Comparison of ENCODE assay signal across 27 cellular contexts in genomic region chr1:230717251-230717650, GRCh38. TPM values are rescaled to one million over a fixed set of nuclear protein-coding genes. Genes with fewer than 3 reads are reported as not detected.
DNase-seq lines count a peak whose midpoint lies in the region; ATAC-seq, FAIRE-seq and TF ChIP-seq lines count a peak whose summit lies in the region.
"Had no signal": no experiment of that assay in that cellular context is flagged by ENCODE, and none has a peak within 500 bp of the region (broad histone marks: within the 10 kb centered on the region; RNA-seq: fewer than 3 reads in every experiment).

No MANE protein-coding gene starts in this region.

- peaks cover 21% of the 10 kb centered on the region for H3K4me1 Mint-ChIP-seq in Caco-2 (ENCODE audit: low read depth, unreplicated experiment)
- H3K4me1 Mint-ChIP-seq: CD4-positive, CD25-positive, alpha-beta regulatory T cell had no signal

- POLR2A ChIA-PET in HepG2 (lab: Yijun Ruan, JAX) (interaction anchor here (7.9 kb wide), 1 partner anchor 12 kb away, joined by 110 read pairs; no protein-coding TSS in a partner anchor), HEK293 (lab: Yijun Ruan, JAX) (no interaction called here), Caco-2 (lab: Charles Lee) (no interaction called here)

- H2AFZ ChIP-seq in HepG2 (ENCODE audit: low read length) (no peak overlapping the region), fibroblast of lung (ENCODE audit: low read length) (no peak overlapping the region), mesenchymal stem cell (ENCODE audit: low read depth, low read length) (no peak overlapping the region)
- H2AFZ ChIP-seq: GM23338 had no signal

- no peak for TF ChIP-seq EP300 in HepG2 (IDR thresholded peaks at IDR 0.05; ENCODE audit: low read depth in 2 of 2, low read length in 2 of 2)
- TF ChIP-seq EP300 in HepG2 (CRISPR knock-in tag; IDR thresholded peaks at IDR 0.05; ENCODE audit: borderline replicate concordance) = no peak

- H2AK5ac ChIP-seq in mesenchymal stem cell (ENCODE audit: low read length, severe bottlenecking) = no peak overlapping the region

- ATAC-seq in HepG2 = no peak
- ATAC-seq in right lobe of liver = no peak
- no peak for ATAC-seq in HG03378 (IDR thresholded peaks at IDR 0.05; ENCODE audit: unreplicated experiment)
- ATAC-seq: GM23338 had no signal

- no peak overlapping the region for H3K4ac ChIP-seq in mesenchymal stem cell (ENCODE audit: low read depth in 1 of 2, low read length in 2 of 2)

- no peak for DNase-seq in HepG2 (ENCODE audit: low spot score)
- DNase-seq in right lobe of liver = no peak
- DNase-seq in fibroblast of lung (ENCODE audit: low read depth in 2 of 2) = peak; percentile 15 to 18
- peak; percentile 84 for DNase-seq in mesenchymal stem cell
- DNase-seq in stimulated activated CD4-positive, alpha-beta T cell treated with anti-CD3 and anti-CD28 coated beads, Interleukin-1b, Interleukin-23, amount 100 ng/mL, for 48 hours = no peak
- DNase-seq in Caco-2 = no peak
- DNase-seq: 8988T; ACHN; CD4-positive, CD25-positive, alpha-beta regulatory T cell; DMS79; GF-D8; KBM-7; MG63; NCI-H1105 treated with DMSO at 0.1 percent for 48 hours; NCI-H2029 treated with DMSO at 0.1 percent for 48 hours; NCI-H226; NCI-H510A; NCI-H69; Right ventricle myocardium superior; RPMI8226 had no signal

- peaks cover 11% of the 10 kb centered on the region; the same call in 1 of the 2 replicates for H4K20me1 ChIP-seq in HepG2 (ENCODE audit: insufficient read depth, low read length)
- H4K20me1 ChIP-seq in fibroblast of lung (ENCODE audit: control insufficient read depth, extremely low read depth, insufficient read depth, low read length) = no peaks in the 10 kb centered on the region
- H4K20me1 ChIP-seq: BLaER1 had no signal

- in situ Hi-C loops in HepG2 (cut with HindIII; ENCODE audit: extremely low pct_ligation_motif_present, low pct_unique_long_range_greater_than_20kb) = no loop called here

- H3K79me2 ChIP-seq in HepG2 (ENCODE audit: insufficient read depth, low read length) (peaks cover 19% of the 10 kb centered on the region), fibroblast of lung (ENCODE audit: control insufficient read depth, insufficient read depth, low read length) (no peaks in the 10 kb centered on the region)

- H3K4me1 ChIP-seq in HepG2 (ENCODE audit: insufficient read depth, low read length) = peaks cover 40% of the 10 kb centered on the region
- H3K4me1 ChIP-seq in right lobe of liver = peaks cover 0 to 24% (median 5%) of the 10 kb centered on the region in 4 donors
- no peaks in the 10 kb centered on the region for H3K4me1 ChIP-seq in HEK293 (ENCODE audit: control insufficient read depth, insufficient read depth, low read length)
- H3K4me1 ChIP-seq in fibroblast of lung (ENCODE audit: control insufficient read depth, extremely low read depth, insufficient read depth, low read length) = peaks cover 7% of the 10 kb centered on the region
- H3K4me1 ChIP-seq in mesenchymal stem cell (ENCODE audit: control insufficient read depth, insufficient read depth, low read depth, low read length) = peaks cover 11% of the 10 kb centered on the region
- peaks cover 23% of the 10 kb centered on the region for H3K4me1 ChIP-seq in Caco-2
- H3K4me1 ChIP-seq: BLaER1, HAP-1 had no signal

- no peak overlapping the region for H3K23ac ChIP-seq in mesenchymal stem cell (ENCODE audit: low read length in 2 of 2)

- H3K36me3 Mint-ChIP-seq in Caco-2 (ENCODE audit: insufficient read depth, unreplicated experiment) = no peaks in the 10 kb centered on the region
- H3K36me3 Mint-ChIP-seq: CD4-positive, CD25-positive, alpha-beta regulatory T cell had no signal

- H2BK15ac ChIP-seq in mesenchymal stem cell (ENCODE audit: low read depth, poor library complexity, severe bottlenecking) = no peak overlapping the region

- no peaks in the 10 kb centered on the region for H3K27me3 Mint-ChIP-seq in Caco-2 (ENCODE audit: insufficient read depth, unreplicated experiment)

- H3K9ac ChIP-seq in HepG2 (ENCODE audit: insufficient read depth, low read depth, low read length) (no peak overlapping the region), fibroblast of lung (ENCODE audit: insufficient read depth, low read length) (no peak overlapping the region), mesenchymal stem cell (ENCODE audit: low read length) (no peak overlapping the region)
- H3K9ac ChIP-seq: BLaER1 had no signal

- WGBS in HepG2 (ENCODE audit: low lambda C conversion rate) = 100% methylated on average over 1 of the region's 1 CpG
- WGBS in right lobe of liver (ENCODE audit: insufficient coverage, low coverage, low lambda C conversion rate, missing lambda C conversion rate) = 50% methylated on average over 1 of the region's 1 CpG
- WGBS in mesenchymal stem cell = 44% methylated on average over 1 of the region's 1 CpG

- H3K4me3 ChIP-seq in HepG2 (replicated peaks in 1 of 3; ENCODE audit: insufficient read depth in 1 of 3, low read depth in 2 of 3, low read length in 3 of 3) (no peak overlapping the region), right lobe of liver (no peak overlapping the region), HEK293 (ENCODE audit: low read depth, low read length) (no peak overlapping the region), fibroblast of lung (replicated peaks in 1 of 4; ENCODE audit: control extremely low read depth in 1 of 4, insufficient read depth in 1 of 4, low read depth in 3 of 4, low read length in 4 of 4) (no peak overlapping the region), mesenchymal stem cell (ENCODE audit: insufficient read depth in 1 of 2, low read depth in 1 of 2, low read length in 2 of 2) (no peak overlapping the region), Caco-2 (ENCODE audit: low read depth, low read length) (no peak overlapping the region)
- H3K4me3 ChIP-seq: BLaER1, GM23338, HAP-1, MG63 had no signal

- H3K9me3 ChIP-seq in HepG2 (ENCODE audit: low read length) (peaks cover 8% of the 10 kb centered on the region), right lobe of liver (no peaks in the 10 kb centered on the region), HEK293 (ENCODE audit: control insufficient read depth, insufficient read depth, low read depth, low read length) (no peaks in the 10 kb centered on the region), fibroblast of lung (ENCODE audit: control insufficient read depth, insufficient read depth, low read depth, low read length) (no peaks in the 10 kb centered on the region), mesenchymal stem cell (ENCODE audit: control insufficient read depth, low read length) (peaks cover 9% of the 10 kb centered on the region), Caco-2 (peaks cover 15% of the 10 kb centered on the region)

- TF ChIP-seq CTCF in HepG2 (CRISPR knock-in tag; IDR thresholded peaks at IDR 0.05) (no peak), right lobe of liver (IDR thresholded peaks at IDR 0.05) (no peak), HEK293 (tag by site-specific recombination; IDR thresholded peaks at IDR 0.05) (no peak), fibroblast of lung (conservative IDR thresholded peaks at IDR 0.05 in 1 of 2, IDR thresholded peaks at IDR 0.05 in 1 of 2; ENCODE audit: low read depth in 1 of 2, low read length in 2 of 2) (no peak), Caco-2 (IDR thresholded peaks at IDR 0.05; ENCODE audit: insufficient read depth in 1 of 2, low read depth in 1 of 2, low read length in 1 of 2, severe bottlenecking in 1 of 2, unreplicated experiment in 1 of 2) (no peak)

- H3K27me3 ChIP-seq in HepG2 (ENCODE audit: control insufficient read depth in 1 of 2, insufficient read depth in 2 of 2, low read length in 2 of 2) = peaks cover 0 to 2% of the 10 kb centered on the region in 2 experiments; a peak in 1 of 5 replicates
- no peaks in the 10 kb centered on the region for H3K27me3 ChIP-seq in right lobe of liver
- no peaks in the 10 kb centered on the region for H3K27me3 ChIP-seq in fibroblast of lung (ENCODE audit: control insufficient read depth, insufficient read depth, low read length)
- H3K27me3 ChIP-seq in mesenchymal stem cell (ENCODE audit: control insufficient read depth in 1 of 2, insufficient read depth in 1 of 2, low read length in 2 of 2) = peaks cover 7 to 10% of the 10 kb centered on the region in 2 experiments
- H3K27me3 ChIP-seq in Caco-2 (replicated peaks; ENCODE audit: control insufficient read depth, insufficient read depth, low read length) = no peaks in the 10 kb centered on the region
- H3K27me3 ChIP-seq: BLaER1, MG63 had no signal

- H2BK5ac ChIP-seq in mesenchymal stem cell (ENCODE audit: low read depth, low read length, poor library complexity, severe bottlenecking) = no peak overlapping the region

- no peak overlapping the region for H3K27ac Mint-ChIP-seq in Caco-2 (ENCODE audit: unreplicated experiment)
- H3K27ac Mint-ChIP-seq: CD4-positive, CD25-positive, alpha-beta regulatory T cell; GM23338 had no signal

- H3K36me3 ChIP-seq in HepG2 (replicated peaks in 1 of 2; ENCODE audit: control insufficient read depth in 1 of 2, insufficient read depth in 2 of 2, low read length in 2 of 2) = 0 out of 5 replicates have a peak, but pooled peaks cover 0 to under 1% of the 10 kb centered on the region in 2 experiments
- H3K36me3 ChIP-seq in right lobe of liver = peaks cover 0 to 4% (median 0%) of the 10 kb centered on the region in 4 donors
- no peaks in the 10 kb centered on the region for H3K36me3 ChIP-seq in HEK293 (ENCODE audit: control insufficient read depth in 2 of 2, insufficient read depth in 1 of 2, low read length in 2 of 2)
- H3K36me3 ChIP-seq in fibroblast of lung (ENCODE audit: control insufficient read depth, insufficient read depth, low read length) = no peaks in the 10 kb centered on the region
- no peaks in the 10 kb centered on the region for H3K36me3 ChIP-seq in mesenchymal stem cell (ENCODE audit: control insufficient read depth in 1 of 2, insufficient read depth in 2 of 2, low read depth in 1 of 2, low read length in 2 of 2)
- H3K36me3 ChIP-seq in Caco-2 (ENCODE audit: control insufficient read depth, insufficient read depth, low read length) = no peaks in the 10 kb centered on the region
- H3K36me3 ChIP-seq: BLaER1, HAP-1, MG63 had no signal

- TF ChIP-seq RAD21 in HepG2 (CRISPR knock-in tag; IDR thresholded peaks at IDR 0.05) = no peak

- BruUV-seq in HepG2 (replicated peaks; lab: Mats Ljungman, UMichigan) (no TSS peak), Caco-2 (replicated peaks; lab: Mats Ljungman, UMichigan) (no TSS peak)

- intact Hi-C loops in HepG2 (cut with micrococcal nuclease; ENCODE audit: unreplicated experiment) = loop anchor here (10.0 kb wide), 1 partner anchor 258 kb away; the partner anchor contains the start of genes ARV1 and TTC13
- intact Hi-C loops in right lobe of liver (cut with DNase I) = loop anchor here in 1 of 2 donors (10.0 kb wide), 1 partner anchor 58 kb away; no protein-coding TSS in a partner anchor
- intact Hi-C loops in Caco-2 (cut with micrococcal nuclease; ENCODE audit: unreplicated experiment) = no loop called here

- no peak for FAIRE-seq in HepG2 (lab: Jason Lieb, UNC)
- FAIRE-seq: GM12891 had no signal

- H4K8ac ChIP-seq in mesenchymal stem cell (ENCODE audit: low read length) = no peak overlapping the region

- H3K4me3 Mint-ChIP-seq in Caco-2 (ENCODE audit: unreplicated experiment) = no peak overlapping the region
- H3K4me3 Mint-ChIP-seq: CD4-positive, CD25-positive, alpha-beta regulatory T cell; GM23338 had no signal

- TF ChIP-seq POLR2A in HepG2 (IDR thresholded peaks at IDR 0.05; ENCODE audit: insufficient read depth in 1 of 2, low read depth in 2 of 2, low read length in 2 of 2) (no peak), right lobe of liver (IDR thresholded peaks at IDR 0.05) (no peak)

- H3K4me2 ChIP-seq in HepG2 (ENCODE audit: low read depth, low read length) (no peak overlapping the region), fibroblast of lung (ENCODE audit: extremely low read depth, insufficient read depth, low read length) (no peak overlapping the region), mesenchymal stem cell (ENCODE audit: low read length, poor library complexity, severe bottlenecking) (no peak overlapping the region)
- H3K4me2 ChIP-seq: BLaER1, GM23338 had no signal

- H3K14ac ChIP-seq in mesenchymal stem cell (ENCODE audit: low read length in 2 of 2) = no peak overlapping the region

- H2BK120ac ChIP-seq in mesenchymal stem cell (ENCODE audit: low read depth, low read length) = no peak overlapping the region

- no peak overlapping the region for H3K18ac ChIP-seq in mesenchymal stem cell (ENCODE audit: low read depth in 1 of 2, low read length in 2 of 2)

- H3K9me3 Mint-ChIP-seq in Caco-2 (ENCODE audit: unreplicated experiment) = peaks cover 33% of the 10 kb centered on the region

- CTCF ChIA-PET in HepG2 (lab: Yijun Ruan, JAX; ENCODE audit: low intra/inter-chr PET ratio, low total read pairs) = no interaction called here
- CTCF ChIA-PET in HEK293 (lab: Yijun Ruan, JAX) = no interaction called here
- CTCF ChIA-PET in Caco-2 (lab: Charles Lee) = interaction anchor here (0.6 to 1.6 kb wide), 2 partner anchors 56 to 268 kb away, joined by 3 to 11 read pairs; no protein-coding TSS in a partner anchor

- H2BK12ac ChIP-seq in mesenchymal stem cell (ENCODE audit: low read length in 2 of 2) = no peak overlapping the region

- H4K91ac ChIP-seq in mesenchymal stem cell (ENCODE audit: low read length) = no peak overlapping the region

- no peaks in the 10 kb centered on the region for H3K79me1 ChIP-seq in mesenchymal stem cell (replicated peaks; ENCODE audit: low read length, poor library complexity, severe bottlenecking)

- H3K27ac ChIP-seq in HepG2 (ENCODE audit: extremely low read length, insufficient read depth, low read length) = no peak overlapping the region
- peak overlapping the region in 1 of 3 donors; percentile 13 for H3K27ac ChIP-seq in right lobe of liver
- H3K27ac ChIP-seq in HEK293 (ENCODE audit: extremely low read depth, low read depth, low read length) = no peak overlapping the region
- H3K27ac ChIP-seq in fibroblast of lung (ENCODE audit: insufficient read depth, low read length) = no peak overlapping the region
- no peak overlapping the region for H3K27ac ChIP-seq in mesenchymal stem cell (ENCODE audit: low read length, poor library complexity, severe bottlenecking)
- H3K27ac ChIP-seq: BLaER1 had no signal

RNA-seq across cellular contexts. Expression of gene AGT, which starts 3.3 kb away (rescaled TPM):
- total RNA-seq in HepG2 (2016; rRNA removed; fragmentation: Illumina TruSeq; extraction: Trizol) (378 and 892 TPM in 2 replicates), right lobe of liver (1,000 to 10,000 TPM; 1,076 to 2,346 (median 1,911) TPM), fibroblast of lung (10.6 and 14.1 TPM in 2 replicates), Caco-2 (2022) (38.6 and 41.9 TPM in 2 replicates)
- 75.9 and 76.7 TPM in 2 replicates for total RNA-seq in HepG2 (2016; cell fraction: cytosol; rRNA removed; fragmentation: Illumina TruSeq; extraction: Trizol; ENCODE audit: low read depth)
- total RNA-seq in HepG2 (2016; cell fraction: insoluble cytoplasmic fraction; rRNA removed; fragmentation: Illumina TruSeq; extraction: Trizol) = 368 and 897 TPM in 2 replicates
- 150 and 163 TPM in 2 replicates for total RNA-seq in HepG2 (2016; cell fraction: membrane; rRNA removed; fragmentation: Illumina TruSeq; extraction: Trizol)
- total RNA-seq in HepG2 (2016; cell fraction: nucleus; rRNA removed; fragmentation: Illumina TruSeq; extraction: Trizol) = 728 and 881 TPM in 2 replicates
- polyA plus RNA-seq in HepG2 (2011; rRNA removed) (2,071 and 2,729 TPM in 2 replicates), fibroblast of lung (0.38 and 3.7 TPM in 2 replicates)
- polyA plus RNA-seq in HepG2 (2011; cell fraction: cytosol; rRNA removed) = 1,947 and 1,991 TPM in 2 replicates
- polyA plus RNA-seq in HepG2 (2011; cell fraction: nucleus; rRNA removed) = 1,234 and 1,580 TPM in 2 replicates
- 1,477 and 1,796 TPM in 2 replicates for polyA plus RNA-seq in HepG2 (2012)
- polyA plus RNA-seq in HepG2 (2016; cell fraction: cytosol; fragmentation: Illumina TruSeq; extraction: Trizol; ENCODE audit: low read depth) = 105 and 108 TPM in 2 replicates
- 413 and 471 TPM in 2 replicates for polyA plus RNA-seq in HepG2 (2016; cell fraction: insoluble cytoplasmic fraction; fragmentation: Illumina TruSeq; extraction: Trizol; ENCODE audit: low read depth)
- polyA plus RNA-seq in HepG2 (2016; cell fraction: membrane; fragmentation: Illumina TruSeq; extraction: Trizol; ENCODE audit: low read depth) = 154 and 159 TPM in 2 replicates
- 1,282 and 1,316 TPM in 2 replicates for polyA plus RNA-seq in HepG2 (2016; cell fraction: nucleus; fragmentation: Illumina TruSeq; extraction: Trizol; ENCODE audit: insufficient read depth, low read depth)
- 0.94 and 2,464 TPM in 2 replicates for polyA minus RNA-seq in HepG2 (2011; rRNA and poly(A)+ RNA removed; ENCODE audit: low replicate concordance)
- polyA minus RNA-seq in HepG2 (2011; cell fraction: cytosol; rRNA and poly(A)+ RNA removed) = 761 and 986 TPM in 2 replicates
- polyA minus RNA-seq in HepG2 (2011; cell fraction: nucleus; rRNA and poly(A)+ RNA removed) = 279 and 432 TPM in 2 replicates
- polyA plus RNA-seq in fibroblast of lung (2012) = 0.22 and 2.7 TPM in 2 replicates
- 0.41 and 2.8 TPM in 2 replicates for polyA minus RNA-seq in fibroblast of lung (ENCODE audit: low replicate concordance)
- polyA plus RNA-seq in mesenchymal stem cell (2013, experiment 1 of 2) = 30.4 TPM
- polyA plus RNA-seq in mesenchymal stem cell (2013, experiment 2 of 2) = 30.9 TPM
- total RNA-seq: CD4-positive, CD25-positive, alpha-beta regulatory T cell; GM23338 had no signal
- polyA plus RNA-seq: CD4-positive, CD25-positive, alpha-beta regulatory T cell had no signal

RNA-seq across cellular contexts. Expression of gene CAPN9, which starts 29.9 kb away (rescaled TPM):
- total RNA-seq in HepG2 (2016; rRNA removed; fragmentation: Illumina TruSeq; extraction: Trizol) (0.17 and 0.31 TPM in 2 replicates), right lobe of liver (not detected), fibroblast of lung (under 0.01 and 0.17 TPM in 2 replicates), Caco-2 (2022) (0.28 and 0.39 TPM in 2 replicates)
- not detected in 2 replicates for total RNA-seq in HepG2 (2016; cell fraction: cytosol; rRNA removed; fragmentation: Illumina TruSeq; extraction: Trizol; ENCODE audit: low read depth)
- total RNA-seq in HepG2 (2016; cell fraction: insoluble cytoplasmic fraction; rRNA removed; fragmentation: Illumina TruSeq; extraction: Trizol) = 0.09 and 0.16 TPM in 2 replicates
- not detected in 2 replicates for total RNA-seq in HepG2 (2016; cell fraction: membrane; rRNA removed; fragmentation: Illumina TruSeq; extraction: Trizol)
- total RNA-seq in HepG2 (2016; cell fraction: nucleus; rRNA removed; fragmentation: Illumina TruSeq; extraction: Trizol) = not detected in 2 replicates
- polyA plus RNA-seq in HepG2 (2011; rRNA removed) (0.04 and 0.10 TPM in 2 replicates), fibroblast of lung (0.05 TPM in 1 of 2 replicates, not detected in the other)
- 0.06 and 0.11 TPM in 2 replicates for polyA plus RNA-seq in HepG2 (2011; cell fraction: cytosol; rRNA removed)
- 0.19 TPM in 1 of 2 replicates, not detected in the other for polyA plus RNA-seq in HepG2 (2011; cell fraction: nucleus; rRNA removed)
- 0.09 TPM in 1 of 2 replicates, not detected in the other for polyA plus RNA-seq in HepG2 (2012)
- 0.26 TPM in 1 of 2 replicates, not detected in the other for polyA plus RNA-seq in HepG2 (2016; cell fraction: cytosol; fragmentation: Illumina TruSeq; extraction: Trizol; ENCODE audit: low read depth)
- polyA plus RNA-seq in HepG2 (2016; cell fraction: insoluble cytoplasmic fraction; fragmentation: Illumina TruSeq; extraction: Trizol; ENCODE audit: low read depth) = not detected in 2 replicates
- polyA plus RNA-seq in HepG2 (2016; cell fraction: membrane; fragmentation: Illumina TruSeq; extraction: Trizol; ENCODE audit: low read depth) = 0.06 TPM in 1 of 2 replicates, not detected in the other
- polyA plus RNA-seq in HepG2 (2016; cell fraction: nucleus; fragmentation: Illumina TruSeq; extraction: Trizol; ENCODE audit: insufficient read depth, low read depth) = 0.21 TPM in 1 of 2 replicates, not detected in the other
- 0.12 TPM in 1 of 2 replicates, not detected in the other for polyA minus RNA-seq in HepG2 (2011; rRNA and poly(A)+ RNA removed; ENCODE audit: low replicate concordance)
- not detected in 2 replicates for polyA minus RNA-seq in HepG2 (2011; cell fraction: cytosol; rRNA and poly(A)+ RNA removed)
- polyA minus RNA-seq in HepG2 (2011; cell fraction: nucleus; rRNA and poly(A)+ RNA removed) = not detected in 2 replicates
- not detected in 2 replicates for polyA plus RNA-seq in fibroblast of lung (2012)
- polyA minus RNA-seq in fibroblast of lung (ENCODE audit: low replicate concordance) = not detected in 2 replicates
- polyA plus RNA-seq in mesenchymal stem cell (2013, experiment 1 of 2) = 0.21 TPM
- polyA plus RNA-seq in mesenchymal stem cell (2013, experiment 2 of 2) = 0.12 TPM
- total RNA-seq: CD4-positive, CD25-positive, alpha-beta regulatory T cell; LHCN-M2 had no signal
- polyA plus RNA-seq: CD4-positive, CD25-positive, alpha-beta regulatory T cell; GM23338 had no signal

Comparison
In these comparisons a context has a peak if more than half of its experiments do, and no peak if none do; other contexts are left out.
1. DNase-seq: peak in fibroblast of lung (2 of 2) and mesenchymal stem cell (single experiment); none in HepG2 (single experiment), right lobe of liver (0 of 3), stimulated activated CD4-positive, alpha-beta T cell treated with anti-CD3 and anti-CD28 coated beads, Interleukin-1b, Interleukin-23, amount 100 ng/mL, for 48 hours (single experiment) and Caco-2 (0 of 2).